8 cellular contexts compared by ENCODE assay signal in genomic region chr20:19785173-19785799, GRCh38. TPM values are rescaled to one million over a fixed set of nuclear protein-coding genes. Genes with fewer than 3 reads are reported as not detected.
DNase-seq lines count a peak whose midpoint lies in the region; ATAC-seq and TF ChIP-seq lines count a peak whose summit lies in the region.

No MANE protein-coding gene starts in this region.

- H3K4me3 ChIP-seq in right atrium auricular region (peak overlapping the region in 1 of 2 donors; percentile 14), skeletal muscle cell (ENCODE audit: low read depth, low read length) (no peak overlapping the region)

- no peaks in the 10 kb centered on the region for H3K27me3 ChIP-seq in right atrium auricular region

- H3K4me1 Mint-ChIP-seq in brain, result peaks cover 37% of the 10 kb centered on the region

- H3K4me1 ChIP-seq in right atrium auricular region, result peaks cover 0 to 55% of the 10 kb centered on the region in 2 donors

- H3K27me3 Mint-ChIP-seq in brain, result no peaks in the 10 kb centered on the region

- ATAC-seq in GM19467 (IDR thresholded peaks at IDR 0.05; ENCODE audit: unreplicated experiment), result no peak
- ATAC-seq in GM18511 (IDR thresholded peaks at IDR 0.05; ENCODE audit: unreplicated experiment), result no peak
- ATAC-seq in HG02588 (IDR thresholded peaks at IDR 0.05; ENCODE audit: unreplicated experiment), result no peak

- H3K36me3 ChIP-seq in right atrium auricular region, result no peaks in the 10 kb centered on the region

- peak overlapping the region; percentile 29 to 59 (median 42) for H3K4me3 Mint-ChIP-seq in brain

- peak overlapping the region; percentile 26 to 87 (median 80) for H3K27ac Mint-ChIP-seq in brain

- peak; percentile 24 for DNase-seq in GM03348 (ENCODE audit: low spot score)
- no peak for DNase-seq in right atrium auricular region (ENCODE audit: low spot score)
- DNase-seq in skeletal muscle cell (ENCODE audit: low read depth), result peak; percentile 34
- no peak for DNase-seq in activated gamma-delta T cell (lab: John Stamatoyannopoulos, UW)

- peaks cover 6 to 19% (median 16%) of the 10 kb centered on the region in 5 experiments for H3K9me3 Mint-ChIP-seq in brain

- H3K36me3 Mint-ChIP-seq in brain, result peaks cover 18% of the 10 kb centered on the region

- peaks cover 0 to 13% of the 10 kb centered on the region in 2 donors for H3K9me3 ChIP-seq in right atrium auricular region

- TF ChIP-seq CTCF in brain (conservative IDR thresholded peaks at IDR 0.05) (peak in 1 of 2 experiments; percentile 2), right atrium auricular region (IDR thresholded peaks at IDR 0.05) (no peak)

- H3K27ac ChIP-seq in right atrium auricular region, result peak overlapping the region; percentile 78 to 83

RNA-seq across cellular contexts. Expression of gene RIN2, which starts 27.2 kb away (rescaled TPM):
- polyA plus RNA-seq in brain (ENCODE audit: insufficient read depth, low read depth, low replicate concordance), result 13.4 TPM
- 10 to 100 TPM; 33.1 to 56.6 TPM for total RNA-seq in right atrium auricular region

Comparison
In these comparisons a context has a peak if more than half of its experiments do, and no peak if none do; other contexts are left out.
1. DNase-seq: peak in GM03348 (single experiment) and skeletal muscle cell (single experiment); none in right atrium auricular region (single experiment) and activated gamma-delta T cell (single experiment).